ENCODE assay signal across 28 cellular contexts in the genomic region with DNA sequence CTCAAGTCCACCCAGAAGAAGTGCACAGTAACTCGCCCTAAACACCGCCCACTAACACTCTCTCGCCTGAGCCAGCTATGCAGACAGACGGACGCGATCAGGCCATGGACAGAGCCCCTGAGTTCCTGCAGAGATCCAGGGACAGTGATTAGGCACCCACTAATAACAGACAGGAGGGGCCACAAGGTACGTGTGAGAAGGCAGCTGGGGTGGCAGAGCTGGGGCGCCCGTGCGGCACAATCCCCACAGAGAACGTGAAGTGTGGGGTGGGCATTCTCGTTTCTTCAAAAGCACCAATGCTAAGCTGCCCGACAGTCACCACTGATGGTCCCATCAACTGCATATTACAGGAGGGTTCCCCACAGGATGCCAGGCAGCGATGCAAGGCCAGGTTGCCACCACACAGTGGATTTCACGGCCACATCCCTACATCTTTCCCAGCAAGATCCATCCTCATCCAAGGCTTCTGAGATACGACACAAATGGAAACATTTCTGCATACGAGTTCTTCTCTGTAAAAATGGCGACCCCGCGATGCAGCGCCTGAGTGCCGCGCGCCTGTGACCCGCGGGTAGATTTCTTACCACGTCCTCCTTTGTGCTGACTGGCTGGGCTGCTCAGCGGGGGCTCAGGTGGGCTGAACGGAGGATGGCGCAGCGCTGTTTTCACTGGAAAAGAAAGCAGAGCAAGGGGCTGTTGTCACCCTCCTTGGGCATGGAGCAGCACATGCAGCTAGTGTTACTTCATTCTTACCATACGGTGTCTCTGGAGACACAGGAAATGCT.
"Had no signal": no experiment of that assay in that cellular context is flagged by ENCODE, and none has a peak within 500 bp of the region (broad histone marks: within the 10 kb centered on the region; RNA-seq: fewer than 3 reads in every experiment).

No MANE protein-coding gene starts in this region.

- H2AFZ ChIP-seq: hepatocyte had no signal

- H3K27ac ChIP-seq: adrenal gland, ascending aorta, brain microvascular endothelial cell, dorsolateral prefrontal cortex, esophagus muscularis mucosa, hepatocyte, suprapubic skin, tibial nerve had no signal

- H3K4me3 ChIP-seq: adrenal gland, ascending aorta, dorsolateral prefrontal cortex, esophagus muscularis mucosa, hepatocyte, mucosa of descending colon, suprapubic skin, tibial nerve had no signal

- DNase-seq: activated CD4-positive, alpha-beta T cell treated with anti-CD3 and anti-CD28 coated beads for 36 hours; activated CD4-positive, alpha-beta T cell treated with anti-CD3 and anti-CD28 coated beads, Interleukin-2, amount 50 U/mL, for 4 hours; activated CD8-positive, alpha-beta memory T cell treated with anti-CD3 and anti-CD28 coated beads for 24 hours; activated CD8-positive, alpha-beta memory T cell treated with anti-CD3 and anti-CD28 coated beads, Interleukin-2, amount 50 U/mL, for 4 hours; activated naive CD4-positive, alpha-beta T cell; activated T-cell treated with anti-CD3 and anti-CD28 coated beads, Interleukin-2, amount 50 U/mL, for 24 hours; adrenal gland; brain microvascular endothelial cell; central memory CD4-positive, alpha-beta T cell; effector memory CD8-positive, alpha-beta T cell; glutamatergic neuron; left ventricle myocardium superior; mucosa of descending colon; retina; stimulated activated CD4-positive, alpha-beta T cell treated with anti-CD3 and anti-CD28 coated beads, Interleukin-4, amount 100 ng/mL, for 24 hours; T-helper 1 cell; T-helper 9 cell had no signal

- H3K27me3 ChIP-seq: adrenal gland, ascending aorta, brain microvascular endothelial cell, esophagus muscularis mucosa, hepatocyte, suprapubic skin, tibial nerve had no signal

- H3K9me3 ChIP-seq: adrenal gland, ascending aorta, esophagus muscularis mucosa, mucosa of descending colon, suprapubic skin, tibial nerve had no signal

- H3K4me2 ChIP-seq: hepatocyte had no signal

- ATAC-seq: activated CD4-positive, alpha-beta T cell treated with anti-CD3 and anti-CD28 coated beads for 36 hours; activated T-helper 17 cell treated with anti-CD3 and anti-CD28 coated beads, Interleukin-2, amount 50 U/mL, for 72 hours; effector memory CD8-positive, alpha-beta T cell; left ventricle myocardium superior; mucosa of descending colon; SK-N-SH treated with all-trans-retinoic acid at 6 μM for 48 hours; WTC11 had no signal

- FAIRE-seq: colon, frontal cortex had no signal

- H3K4me1 ChIP-seq: ascending aorta, suprapubic skin had no signal
